In genomic region chr15:43150171-43150929, GRCh38 we compare ENCODE assay signal across 1 cellular context.
TF ChIP-seq lines count a peak whose summit lies in the region.

No MANE protein-coding gene starts in this region.

TF ChIP-seq in HepG2, 621 proteins besides CTCF, POLR2A, EP300 and RAD21:
- TF ChIP-seq HOMEZ (CRISPR knock-in tag; IDR thresholded peaks at IDR 0.05; ENCODE audit: low read depth), result peak; percentile 52; the same call in 1 of the 2 replicates
- TF ChIP-seq TCF7L2 (IDR thresholded peaks at IDR 0.05; ENCODE audit: low read depth, low read length), result no peak
- TF ChIP-seq HOXA7 (CRISPR knock-in tag; IDR thresholded peaks at IDR 0.05), result no peak
- no peak for TF ChIP-seq ARNT2 (CRISPR knock-in tag; IDR thresholded peaks at IDR 0.05; ENCODE audit: low read depth)
- no peak for TF ChIP-seq ZNF234 (CRISPR knock-in tag; conservative IDR thresholded peaks at IDR 0.05)
- TF ChIP-seq SP2 (CRISPR knock-in tag; IDR thresholded peaks at IDR 0.05), result no peak
- no peak for TF ChIP-seq ZNF614 (CRISPR knock-in tag; IDR thresholded peaks at IDR 0.05; ENCODE audit: borderline replicate concordance)
